In genomic region chr5:128082551-128083032, GRCh38 we compare ENCODE assay signal across 8 cellular contexts. TPM values are rescaled to one million over a fixed set of nuclear protein-coding genes. Genes with fewer than 3 reads are reported as not detected.
DNase-seq lines count a peak whose midpoint lies in the region; ATAC-seq, FAIRE-seq and TF ChIP-seq lines count a peak whose summit lies in the region.

No MANE protein-coding gene starts in this region.

- peak overlapping the region; percentile 96 for H2AFZ ChIP-seq in GM23248

- in situ Hi-C loops in GM23248 (cut with MboI): no loop called here

- no peaks in the 10 kb centered on the region for H3K9me3 ChIP-seq in GM23248 (ENCODE audit: low read depth)
- H3K9me3 ChIP-seq in SJSA1 (replicated peaks): peaks cover 9% of the 10 kb centered on the region; the same call in 1 of the 2 replicates
- H3K9me3 ChIP-seq in pancreas: no peaks in the 10 kb centered on the region

- intact Hi-C loops in pancreas (cut with DNase I): no loop called here

- no peaks in the 10 kb centered on the region for H3K9me2 ChIP-seq in GM23248 (ENCODE audit: insufficient read depth)

- H3K36me3 ChIP-seq in GM23248 (ENCODE audit: low read depth) (0 out of 2 replicates have a peak, but pooled peaks cover 2% of the 10 kb centered on the region), SJSA1 (peaks cover 47% of the 10 kb centered on the region), pancreas (no peaks in the 10 kb centered on the region)

- H3K27me3 ChIP-seq in GM23248 (replicated peaks; ENCODE audit: insufficient read depth): no peaks in the 10 kb centered on the region
- H3K27me3 ChIP-seq in SJSA1 (replicated peaks): no peaks in the 10 kb centered on the region
- H3K27me3 ChIP-seq in pancreas: no peaks in the 10 kb centered on the region

- peak overlapping the region; percentile 100 for H3K4me2 ChIP-seq in GM23248 (ENCODE audit: unreplicated experiment)

- ATAC-seq in pancreas (peak; percentile 18 to 46 (median 29)), GM19463 (IDR thresholded peaks at IDR 0.05; ENCODE audit: unreplicated experiment) (no peak)

- peak overlapping the region; percentile 88 for H3K4me3 ChIP-seq in GM23248
- H3K4me3 ChIP-seq in SJSA1: peak overlapping the region; percentile 99
- peak overlapping the region; percentile 69 for H3K4me3 ChIP-seq in fibroblast of mammary gland (ENCODE audit: control insufficient read depth, low read depth, low read length)
- H3K4me3 ChIP-seq in pancreas: peak overlapping the region; percentile 70 to 93 (median 90)

- no peaks in the 10 kb centered on the region for H4K20me1 ChIP-seq in GM23248 (ENCODE audit: insufficient read depth)

- 0% methylated on average over 25 of the region's 25 CpGs for WGBS in GM23248 (ENCODE audit: low coverage in 1 of 2, low lambda C conversion rate in 2 of 2, missing lambda C conversion rate in 2 of 2), 2 experiments
- WGBS in pancreas, 2 donors: 0 to 1% methylated on average over 20 to 25 of the region's 25 CpGs

- H3K27ac ChIP-seq in GM23248: peak overlapping the region; percentile 77
- peak overlapping the region; percentile 87 for H3K27ac ChIP-seq in SJSA1
- H3K27ac ChIP-seq in pancreas: peak overlapping the region; percentile 92 to 98 (median 96)

- H3K9ac ChIP-seq in GM23248: peak overlapping the region; percentile 87

- H3K4me1 ChIP-seq in GM23248 (ENCODE audit: insufficient read depth): peaks cover 25% of the 10 kb centered on the region
- H3K4me1 ChIP-seq in SJSA1 (replicated peaks): peaks cover 53% of the 10 kb centered on the region
- H3K4me1 ChIP-seq in pancreas: peaks cover 0 to 50% (median 47%) of the 10 kb centered on the region in 3 donors

- no peak for TF ChIP-seq CTCF in fibroblast of mammary gland (conservative IDR thresholded peaks at IDR 0.05; ENCODE audit: control insufficient read depth, insufficient read depth, low read depth, low read length)
- no peak for TF ChIP-seq CTCF in pancreas (IDR thresholded peaks at IDR 0.05)

- DNase-seq in D341Med (ENCODE audit: low spot score) (peak; percentile 10), GM23248 (no peak), SJSA1 (ENCODE audit: low read depth in 1 of 2, low spot score in 2 of 2) (peak in 1 of 2 experiments; percentile 94), fibroblast of mammary gland (ENCODE audit: low read depth) (no peak), pancreas (no peak), C1 segment of cervical spinal cord (lab: John Stamatoyannopoulos, UW) (no peak), AG08396 (ENCODE audit: low spot score) (no peak)

- peaks cover 5% of the 10 kb centered on the region; the same call in 1 of the 2 replicates for H3F3A ChIP-seq in GM23248 (ENCODE audit: insufficient read depth)

- no peak for FAIRE-seq in pancreas (lab: Jason Lieb, UNC)

- peaks cover 78% of the 10 kb centered on the region for H3K79me2 ChIP-seq in GM23248 (ENCODE audit: insufficient read depth)

RNA-seq across cellular contexts. Expression of gene SLC12A2, which starts 1.0 kb away (rescaled TPM):
- 16.1 and 18.3 TPM in 2 replicates for total RNA-seq in GM23248 (2014; rRNA removed; shearing (Covaris generic))
- polyA plus RNA-seq in GM23248 (2016; fragmentation: Nextera tagmentation; extraction: Ambion mirVana) (6.0 and 6.6 TPM in 2 replicates), pancreas (1 to 10 TPM; 2.1 to 2.7 TPM)
- total RNA-seq in SJSA1 (2014; rRNA removed; shearing (Covaris generic)): 79.5 and 91.4 TPM in 2 replicates
- total RNA-seq in pancreas: 10 to 100 TPM in 4 of 6 donors, 1 to 10 TPM in 2; 7.3 to 67.4 (median 12.5) TPM
